ENCODE assay signal across 8 cellular contexts in genomic region chr19:48152552-48152951, GRCh38. TPM values are rescaled to one million over a fixed set of nuclear protein-coding genes. Genes with fewer than 3 reads are reported as not detected.
DNase-seq lines count a peak whose midpoint lies in the region; ATAC-seq and TF ChIP-seq lines count a peak whose summit lies in the region.

No MANE protein-coding gene starts in this region.

- 0 out of 2 replicates have a peak overlapping the region, but pooled peaks have one; percentile 23 for H3K4me2 ChIP-seq in KMS-11

- ATAC-seq in left cardiac atrium (peak in 1 of 2 donors; percentile 49), GM21717 (IDR thresholded peaks at IDR 0.05; ENCODE audit: unreplicated experiment) (no peak), HG03469 (IDR thresholded peaks at IDR 0.05; ENCODE audit: unreplicated experiment) (no peak)

- peak overlapping the region; percentile 37; the same call in 1 of the 2 replicates for H3K27ac ChIP-seq in KMS-11

- H3K27me3 ChIP-seq in KMS-11 (ENCODE audit: insufficient read depth, low read depth) (no peaks in the 10 kb centered on the region), adipocyte (replicated peaks; ENCODE audit: control insufficient read depth, insufficient read depth, low read length) (no peaks in the 10 kb centered on the region)

- TF ChIP-seq CTCF in KMS-11 (conservative IDR thresholded peaks at IDR 0.05; ENCODE audit: low read depth, low read length) (peak; percentile 94), retinal pigment epithelial cell (conservative IDR thresholded peaks at IDR 0.05; ENCODE audit: low read depth, low read length) (peak; percentile 75)

- no peaks in the 10 kb centered on the region for H3K36me3 ChIP-seq in KMS-11 (ENCODE audit: insufficient read depth)
- H3K36me3 ChIP-seq in adipocyte (ENCODE audit: control insufficient read depth, insufficient read depth, low read length, severe bottlenecking), result no peaks in the 10 kb centered on the region

- H3K4me3 ChIP-seq in KMS-11 (IDR thresholded peaks at IDR 0.05; ENCODE audit: insufficient read depth, low read depth, low read length) (no peak overlapping the region), adipocyte (ENCODE audit: low read length) (no peak overlapping the region), retinal pigment epithelial cell (ENCODE audit: low read length) (peak overlapping the region; percentile 13)

- no peaks in the 10 kb centered on the region for H4K20me1 ChIP-seq in KMS-11 (ENCODE audit: insufficient read depth)

- DNase-seq in DMS53 (lab: John Stamatoyannopoulos, UW) (peak; percentile 83), SW 1271 (lab: John Stamatoyannopoulos, UW) (peak; percentile 30 to 31), adipocyte (ENCODE audit: low read depth) (peak; percentile 86), left cardiac atrium (peak; percentile 47), retinal pigment epithelial cell (ENCODE audit: low read depth) (peak; percentile 80)

- no peak overlapping the region for H2AFZ ChIP-seq in KMS-11 (ENCODE audit: low read depth)

- no peaks in the 10 kb centered on the region for H3K79me2 ChIP-seq in KMS-11 (ENCODE audit: insufficient read depth, low read depth)

- H3K4me1 ChIP-seq in KMS-11 (ENCODE audit: low read depth, poor library complexity, severe bottlenecking) (peaks cover 14% of the 10 kb centered on the region), adipocyte (ENCODE audit: control insufficient read depth, insufficient read depth, low read length) (no peaks in the 10 kb centered on the region)

- no peaks in the 10 kb centered on the region for H3K9me3 ChIP-seq in adipocyte (ENCODE audit: control insufficient read depth, low read length)

- H3K9ac ChIP-seq in KMS-11, result no peak overlapping the region
- H3K9ac ChIP-seq in adipocyte (ENCODE audit: low read length), result no peak overlapping the region

- intact Hi-C loops in left cardiac atrium (cut with DNase I), result loop anchor here (2.0 to 5.0 kb wide), 2 partner anchors 45 to 46 kb away; no protein-coding TSS in a partner anchor

RNA-seq across cellular contexts. Expression of gene LIG1, which starts 17.6 kb away (rescaled TPM):
- 1 to 10 TPM; 5.8 to 7.4 TPM for total RNA-seq in left cardiac atrium

RNA-seq across cellular contexts. Expression of gene ZSWIM9, which starts 17.9 kb away (rescaled TPM):
- total RNA-seq in left cardiac atrium, result 1 to 10 TPM; 4.6 to 6.2 TPM

RNA-seq across cellular contexts. Expression of gene PLA2G4C, which starts 41.9 kb away (rescaled TPM):
- total RNA-seq in left cardiac atrium, result 10 to 100 TPM; 20.3 to 23.9 TPM

Comparison
In these comparisons a context has a peak if more than half of its experiments do, and no peak if none do; other contexts are left out.
1. DNase-seq: peak in every context shown above with its lines; median percentile 86 in adipocyte; 83 in DMS53; 80 in retinal pigment epithelial cell; 47 in left cardiac atrium; 30 in SW 1271.